Comparison of ENCODE assay signal across 1 cellular context in the genomic region with DNA sequence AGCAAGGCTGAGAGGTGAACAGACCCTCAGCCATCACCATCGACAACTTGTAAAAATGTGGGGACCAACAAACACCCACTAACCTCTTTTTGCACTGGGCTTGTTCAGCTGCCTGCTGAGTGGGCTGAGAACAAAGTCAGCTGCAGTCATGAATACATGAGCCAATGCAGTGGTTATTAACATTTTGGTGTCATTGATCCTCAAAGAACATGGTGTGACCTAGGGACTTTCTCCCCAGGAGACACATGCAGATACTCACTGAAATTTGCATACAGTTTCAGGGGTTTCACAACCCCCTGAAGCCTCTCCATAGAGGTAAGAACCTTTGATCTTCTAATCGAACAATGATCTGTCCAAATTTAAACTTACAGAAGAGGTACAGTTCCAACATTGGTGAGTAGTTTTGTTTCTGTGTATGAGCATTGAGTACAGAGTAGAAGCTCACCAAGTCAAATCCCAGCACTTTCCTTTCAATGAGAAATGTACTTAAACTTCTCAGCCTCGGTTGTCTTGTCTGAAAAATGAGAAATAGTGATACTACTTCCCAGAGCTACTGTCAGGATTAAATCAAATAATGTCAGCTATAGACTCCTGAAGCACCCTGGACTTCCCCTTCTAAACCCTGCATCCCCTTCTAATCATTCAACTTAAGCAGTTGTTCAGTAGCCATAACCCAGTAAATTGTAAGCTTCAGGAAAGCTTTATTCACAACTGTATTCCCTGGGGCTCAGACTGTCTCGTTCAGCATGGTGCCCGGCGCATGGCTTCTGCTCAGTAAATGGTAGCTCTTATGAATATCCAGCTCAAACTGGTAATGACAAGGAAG.
TF ChIP-seq lines count a peak whose summit lies in the region.

No MANE protein-coding gene starts in this region.

TF ChIP-seq in HepG2, 621 proteins besides CTCF, POLR2A, EP300 and RAD21 (continued from another document):
- no peak for TF ChIP-seq ZNF704 (CRISPR knock-in tag; IDR thresholded peaks at IDR 0.05; ENCODE audit: borderline replicate concordance)
- no peak for TF ChIP-seq ZNF891 (CRISPR knock-in tag; IDR thresholded peaks at IDR 0.05)
- TF ChIP-seq ZNF136 (CRISPR knock-in tag; IDR thresholded peaks at IDR 0.05; ENCODE audit: low read depth): no peak
- TF ChIP-seq, protein P1, sequence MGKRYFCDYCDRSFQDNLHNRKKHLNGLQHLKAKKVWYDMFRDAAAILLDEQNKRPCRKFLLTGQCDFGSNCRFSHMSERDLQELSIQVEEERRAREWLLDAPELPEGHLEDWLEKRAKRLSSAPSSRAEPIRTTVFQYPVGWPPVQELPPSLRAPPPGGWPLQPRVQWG (CRISPR knock-in tag; IDR thresholded peaks at IDR 0.05; ENCODE audit: borderline replicate concordance, low read depth): no peak
- TF ChIP-seq, protein P2, sequence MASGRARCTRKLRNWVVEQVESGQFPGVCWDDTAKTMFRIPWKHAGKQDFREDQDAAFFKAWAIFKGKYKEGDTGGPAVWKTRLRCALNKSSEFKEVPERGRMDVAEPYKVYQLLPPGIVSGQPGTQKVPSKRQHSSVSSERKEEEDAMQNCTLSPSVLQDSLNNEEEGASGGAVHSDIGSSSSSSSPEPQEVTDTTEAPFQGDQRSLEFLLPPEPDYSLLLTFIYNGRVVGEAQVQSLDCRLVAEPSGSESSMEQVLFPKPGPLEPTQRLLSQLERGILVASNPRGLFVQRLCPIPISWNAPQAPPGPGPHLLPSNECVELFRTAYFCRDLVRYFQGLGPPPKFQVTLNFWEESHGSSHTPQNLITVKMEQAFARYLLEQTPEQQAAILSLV (CRISPR knock-in tag; IDR thresholded peaks at IDR 0.05; ENCODE audit: borderline replicate concordance): no peak
